Comparison of ENCODE assay signal across 12 cellular contexts in genomic region chr10:128540806-128541739, GRCh38.
A peak's percentile ranks its signal among the peaks of the same experiment; 100 is the strongest.
DNase-seq lines count a peak whose midpoint lies in the region; ATAC-seq, FAIRE-seq and TF ChIP-seq lines count a peak whose summit lies in the region.
"Had no signal": no experiment of that assay in that cellular context is flagged by ENCODE, and none has a peak within 500 bp of the region (broad histone marks: within the 10 kb centered on the region; RNA-seq: fewer than 3 reads in every experiment).

No MANE protein-coding gene starts in this region.

- H3K23ac ChIP-seq in H1 (ENCODE audit: insufficient read length) (no peak overlapping the region), mesenchymal stem cell (ENCODE audit: low read length in 2 of 2) (no peak overlapping the region)

- no peak overlapping the region for H2AFZ ChIP-seq in H1 (ENCODE audit: low read length)
- no peak overlapping the region for H2AFZ ChIP-seq in mesenchymal stem cell (ENCODE audit: low read depth, low read length)

- WGBS in H1 (ENCODE audit: extremely low coverage in 1 of 2, insufficient coverage in 1 of 2, insufficient read length in 1 of 2, insufficient replicate concordance in 2 of 2, low coverage in 1 of 2, low lambda C conversion rate in 2 of 2, missing lambda C conversion rate in 1 of 2), 2 experiments: 4% methylated on average over 45 of the region's 45 CpGs; no CpG with 5 or more reads in 1 of the 2 experiments
- WGBS in mesenchymal stem cell: 2% methylated on average over 42 of the region's 45 CpGs
- WGBS in suprapubic skin: 7% methylated on average over 45 of the region's 45 CpGs

- TF ChIP-seq EP300 in H1 (IDR thresholded peaks at IDR 0.05; ENCODE audit: borderline replicate concordance in 1 of 2, low read depth in 2 of 2, low read length in 2 of 2) (peak in 1 of 2 experiments; percentile 82; a peak in 1 of 3 replicates), suprapubic skin (IDR thresholded peaks at IDR 0.05) (no peak)

- H2BK20ac ChIP-seq in H1 (ENCODE audit: low read length): no peak overlapping the region

- H4K8ac ChIP-seq in H1 (ENCODE audit: extremely low read depth, insufficient read depth, low read length) (peak overlapping the region; percentile 82; the same call in 1 of the 2 replicates), mesenchymal stem cell (ENCODE audit: low read length) (no peak overlapping the region)

- TF ChIP-seq CTCF in H1 (IDR thresholded peaks at IDR 0.05; ENCODE audit: control extremely low read depth in 1 of 3, insufficient read depth in 1 of 3, low read depth in 1 of 3, low read length in 3 of 3): peak; percentile 45 to 58 (median 46)
- TF ChIP-seq CTCF in suprapubic skin (IDR thresholded peaks at IDR 0.05): peak in 1 of 2 donors; percentile 5

- no peaks in the 10 kb centered on the region for H3K36me3 ChIP-seq in H1 (ENCODE audit: control insufficient read depth in 2 of 4, insufficient read depth in 4 of 4, low read length in 3 of 4)
- H3K36me3 ChIP-seq in mesenchymal stem cell (ENCODE audit: control insufficient read depth in 1 of 2, insufficient read depth in 2 of 2, low read depth in 1 of 2, low read length in 2 of 2): no peaks in the 10 kb centered on the region
- no peaks in the 10 kb centered on the region for H3K36me3 ChIP-seq in suprapubic skin
- H3K36me3 ChIP-seq: upper lobe of left lung had no signal

- H2BK12ac ChIP-seq in H1 (ENCODE audit: low read depth, low read length): peak overlapping the region; percentile 96
- no peak overlapping the region for H2BK12ac ChIP-seq in mesenchymal stem cell (ENCODE audit: low read length in 2 of 2)

- no peak for TF ChIP-seq POLR2A in H1 (IDR thresholded peaks at IDR 0.05; ENCODE audit: control extremely low read depth in 1 of 2, low read depth in 2 of 2, low read length in 2 of 2)
- TF ChIP-seq POLR2A in suprapubic skin (IDR thresholded peaks at IDR 0.05): no peak

- peak; percentile 73 for FAIRE-seq in H1 (lab: Jason Lieb, UNC)
- FAIRE-seq: colon, G401.6 had no signal

- H4K91ac ChIP-seq in H1 (replicated peaks; ENCODE audit: insufficient read length, low read length): peak overlapping the region; percentile 17
- H4K91ac ChIP-seq in mesenchymal stem cell (ENCODE audit: low read length): no peak overlapping the region

- H2AK5ac ChIP-seq in H1 (ENCODE audit: low read depth, low read length): peak overlapping the region; percentile 83
- H2AK5ac ChIP-seq in mesenchymal stem cell (ENCODE audit: low read length, severe bottlenecking): no peak overlapping the region

- DNase-seq in DMS79 treated with DMSO at 0.1 percent for 48 hours (lab: John Stamatoyannopoulos, UW): peak; percentile 31
- no peak for DNase-seq in DMS79 (lab: John Stamatoyannopoulos, UW)
- DNase-seq in H1 (ENCODE audit: low read depth in 1 of 2, low spot score in 2 of 2): peak; percentile 66 to 79
- DNase-seq in mesenchymal stem cell: peak; percentile 19
- DNase-seq in suprapubic skin (ENCODE audit: low spot score in 2 of 2): peak in 1 of 2 donors; percentile 75
- no peak for DNase-seq in NCI-H2107 (lab: John Stamatoyannopoulos, UW)
- DNase-seq in stimulated activated CD4-positive, alpha-beta T cell treated with anti-CD3 and anti-CD28 coated beads, Interleukin-12 subunit alpha, Interleukin-12 subunit beta, amount 100 ng/mL, for 4 hours: no peak
- DNase-seq: stimulated activated CD4-positive, alpha-beta T cell treated with anti-CD3 and anti-CD28 coated beads, Interleukin-2, amount 100 ng/mL, for 24 hours had no signal

- H3K4me1 ChIP-seq in H1 (replicated peaks in 1 of 4; ENCODE audit: control insufficient read depth in 3 of 4, insufficient read depth in 4 of 4, low read length in 3 of 4) (peaks cover 2 to 42% (median 33%) of the 10 kb centered on the region in 4 experiments), mesenchymal stem cell (ENCODE audit: control insufficient read depth, insufficient read depth, low read depth, low read length) (no peaks in the 10 kb centered on the region), suprapubic skin (peaks cover 9% of the 10 kb centered on the region)

- H3K79me1 ChIP-seq in H1 (ENCODE audit: low read depth, low read length) (no peaks in the 10 kb centered on the region), mesenchymal stem cell (replicated peaks; ENCODE audit: low read length, poor library complexity, severe bottlenecking) (no peaks in the 10 kb centered on the region)

- H3K27ac ChIP-seq in H1 (ENCODE audit: low read depth, low read length) (no peak overlapping the region), mesenchymal stem cell (ENCODE audit: low read length, poor library complexity, severe bottlenecking) (no peak overlapping the region), suprapubic skin (no peak overlapping the region)
- H3K27ac ChIP-seq: upper lobe of left lung had no signal

- H3K4ac ChIP-seq in H1 (replicated peaks; ENCODE audit: insufficient read length, low read depth, low read length) (peak overlapping the region; percentile 61), mesenchymal stem cell (ENCODE audit: low read depth in 1 of 2, low read length in 2 of 2) (no peak overlapping the region)

- H3K9me3 ChIP-seq in H1 (ENCODE audit: insufficient read depth in 2 of 2, low read depth in 1 of 2, low read length in 1 of 2) (no peaks in the 10 kb centered on the region), mesenchymal stem cell (ENCODE audit: control insufficient read depth, low read length) (no peaks in the 10 kb centered on the region), suprapubic skin (no peaks in the 10 kb centered on the region)
- H3K9me3 ChIP-seq: upper lobe of left lung had no signal

- CTCF ChIA-PET in H1 (lab: Charles Lee; ENCODE audit: partially characterized antibody): interaction anchor here (0.5 to 6.1 kb wide), 6 partner anchors 12 to 281 kb away, joined by 3 to 52 read pairs (median 4); no protein-coding TSS in a partner anchor

- H4K5ac ChIP-seq in H1 (ENCODE audit: insufficient read length, low read depth, low read length): no peak overlapping the region

- H3K9ac ChIP-seq in H1 (replicated peaks in 1 of 4; ENCODE audit: extremely low read depth in 1 of 4, low read depth in 3 of 4, low read length in 3 of 4) (peak overlapping the region in 2 of 4 experiments; percentile 25 to 57; a peak in 4 of 7 replicates), mesenchymal stem cell (ENCODE audit: low read length) (peak overlapping the region; percentile 38)

- H2BK120ac ChIP-seq in H1 (replicated peaks; ENCODE audit: low read depth, low read length) (peak overlapping the region; percentile 52), mesenchymal stem cell (ENCODE audit: low read depth, low read length) (no peak overlapping the region)

- no peaks in the 10 kb centered on the region for H3K79me2 ChIP-seq in H1 (ENCODE audit: control insufficient read depth in 1 of 2, insufficient read depth in 2 of 2, low read length in 2 of 2)

- H3K23me2 ChIP-seq in H1 (ENCODE audit: low read depth, low read length): peaks cover 6% of the 10 kb centered on the region; the same call in 1 of the 2 replicates

- POLR2A ChIA-PET in H1 (lab: Charles Lee; ENCODE audit: partially characterized antibody): interaction anchor here (0.5 to 1.0 kb wide), 4 partner anchors 14 to 480 kb away, joined by 3 to 4 read pairs (median 4); no protein-coding TSS in a partner anchor

- peak; percentile 70 to 79 for TF ChIP-seq RAD21 in H1 (IDR thresholded peaks at IDR 0.05 in 1 of 2, conservative IDR thresholded peaks at IDR 0.05 in 1 of 2; ENCODE audit: low read depth in 2 of 2, low read length in 2 of 2)

- peak overlapping the region; percentile 88 to 99 for H3K4me2 ChIP-seq in H1 (ENCODE audit: insufficient read depth in 1 of 2, low read depth in 2 of 2, low read length in 2 of 2)
- H3K4me2 ChIP-seq in mesenchymal stem cell (ENCODE audit: low read length, poor library complexity, severe bottlenecking): no peak overlapping the region

- H3K56ac ChIP-seq in H1 (replicated peaks; ENCODE audit: insufficient read length, low read depth, low read length): no peak overlapping the region

- H3K14ac ChIP-seq in H1 (ENCODE audit: insufficient read length) (no peak overlapping the region), mesenchymal stem cell (ENCODE audit: low read length in 2 of 2) (no peak overlapping the region)

- H2BK5ac ChIP-seq in H1 (ENCODE audit: low read depth, low read length): peak overlapping the region; percentile 88; the same call in 1 of the 2 replicates
- H2BK5ac ChIP-seq in mesenchymal stem cell (ENCODE audit: low read depth, low read length, poor library complexity, severe bottlenecking): no peak overlapping the region

- peak overlapping the region; percentile 67 for H3K18ac ChIP-seq in H1 (ENCODE audit: extremely low read depth, low read length)
- no peak overlapping the region for H3K18ac ChIP-seq in mesenchymal stem cell (ENCODE audit: low read depth in 1 of 2, low read length in 2 of 2)

- no peak for ATAC-seq in HG02623 (IDR thresholded peaks at IDR 0.05; ENCODE audit: unreplicated experiment)

- H4K20me1 ChIP-seq in H1 (replicated peaks in 1 of 2; ENCODE audit: control insufficient read depth in 1 of 2, insufficient read depth in 2 of 2, low read length in 2 of 2): no peaks in the 10 kb centered on the region

- H2BK15ac ChIP-seq in H1 (ENCODE audit: low read length): 0 out of 2 replicates have a peak overlapping the region, but pooled peaks have one; percentile 18
- no peak overlapping the region for H2BK15ac ChIP-seq in mesenchymal stem cell (ENCODE audit: low read depth, poor library complexity, severe bottlenecking)

- H3K4me3 ChIP-seq in H1 (ENCODE audit: extremely low read depth in 1 of 4, insufficient read depth in 2 of 4, low read depth in 3 of 4, low read length in 4 of 4) (peak overlapping the region; percentile 23 to 57 (median 46)), mesenchymal stem cell (ENCODE audit: insufficient read depth in 1 of 2, low read depth in 1 of 2, low read length in 2 of 2) (peak overlapping the region in 1 of 2 experiments; percentile 71), suprapubic skin (peak overlapping the region; percentile 14)
- H3K4me3 ChIP-seq: upper lobe of left lung had no signal

- peaks cover 0 to 3% (median under 1%) of the 10 kb centered on the region in 4 experiments; a peak in 1 of 7 replicates for H3K27me3 ChIP-seq in H1 (replicated peaks in 1 of 4; ENCODE audit: control insufficient read depth in 3 of 4, extremely low read depth in 1 of 4, insufficient read depth in 3 of 4, low read length in 3 of 4)
- peaks cover 10 to 53% of the 10 kb centered on the region in 2 experiments for H3K27me3 ChIP-seq in mesenchymal stem cell (ENCODE audit: control insufficient read depth in 1 of 2, insufficient read depth in 1 of 2, low read length in 2 of 2)
- peaks cover 55% of the 10 kb centered on the region for H3K27me3 ChIP-seq in suprapubic skin

TF ChIP-seq in H1, 55 proteins besides CTCF, POLR2A, EP300 and RAD21 (continues in another document):
- TF ChIP-seq ZNF274 (IDR thresholded peaks at IDR 0.05; ENCODE audit: borderline replicate concordance, extremely low read depth, low read length) (no peak), TEAD4 (IDR thresholded peaks at IDR 0.05; ENCODE audit: low read depth, low read length) (0 out of 2 replicates have a peak, but pooled peaks have one; percentile 50), E2F6 (IDR thresholded peaks at IDR 0.05) (no peak)

Comparison
In these comparisons a context has a peak if more than half of its experiments do, and no peak if none do; other contexts are left out.
1. DNase-seq: peak in DMS79 treated with DMSO at 0.1 percent for 48 hours (single experiment), H1 (2 of 2) and mesenchymal stem cell (single experiment); none in DMS79 (single experiment), NCI-H2107 (single experiment) and stimulated activated CD4-positive, alpha-beta T cell treated with anti-CD3 and anti-CD28 coated beads, Interleukin-12 subunit alpha, Interleukin-12 subunit beta, amount 100 ng/mL, for 4 hours (single experiment).